ENCODE assay signal across 1 cellular context in genomic region chr20:50369225-50370035, GRCh38.
TF ChIP-seq lines count a peak whose summit lies in the region.

No MANE protein-coding gene starts in this region.

TF ChIP-seq in HepG2, 621 proteins besides CTCF, POLR2A, EP300 and RAD21 (continued from another document and continues in another):
- TF ChIP-seq HMGXB4 (CRISPR knock-in tag; IDR thresholded peaks at IDR 0.05; ENCODE audit: borderline replicate concordance in 1 of 2, low read depth in 1 of 2) (no peak; a peak in 1 of 4 replicates), NBN (conservative IDR thresholded peaks at IDR 0.05) (no peak), ZNF207 (IDR thresholded peaks at IDR 0.05; ENCODE audit: borderline replicate concordance) (no peak), ZNF562 (CRISPR knock-in tag; IDR thresholded peaks at IDR 0.05; ENCODE audit: borderline replicate concordance) (no peak), ZNF597 (CRISPR knock-in tag; IDR thresholded peaks at IDR 0.05) (no peak), AGO2 (optimal IDR thresholded peaks at IDR 0.05; ENCODE audit: low read depth, low read length) (peak; percentile 37), ARNT (IDR thresholded peaks at IDR 0.05) (no peak), IRF9 (CRISPR knock-in tag; IDR thresholded peaks at IDR 0.05; ENCODE audit: borderline replicate concordance) (peak; percentile 87), ZNF326 (CRISPR knock-in tag; IDR thresholded peaks at IDR 0.05; ENCODE audit: borderline replicate concordance) (no peak), ZNF691 (CRISPR knock-in tag; IDR thresholded peaks at IDR 0.05; ENCODE audit: borderline replicate concordance, low read depth) (no peak), MED13 (CRISPR knock-in tag; IDR thresholded peaks at IDR 0.05) (peak; percentile 61; the same call in 1 of the 2 replicates), ZNF570 (CRISPR knock-in tag; IDR thresholded peaks at IDR 0.05; ENCODE audit: borderline replicate concordance) (no peak), LRRFIP1 (CRISPR knock-in tag; conservative IDR thresholded peaks at IDR 0.05) (no peak), ZNF343 (CRISPR knock-in tag; IDR thresholded peaks at IDR 0.05) (no peak), ZBTB39 (CRISPR knock-in tag; IDR thresholded peaks at IDR 0.05) (peak; percentile 84; the same call in 1 of the 2 replicates), HOXA3 (CRISPR knock-in tag; IDR thresholded peaks at IDR 0.05) (peak; percentile 85), KLF9 (CRISPR knock-in tag; IDR thresholded peaks at IDR 0.05; ENCODE audit: low read depth) (no peak), FOXK2 (IDR thresholded peaks at IDR 0.05) (no peak), SRF (IDR thresholded peaks at IDR 0.05; ENCODE audit: low read depth, low read length) (peak; percentile 48; the same call in 1 of the 2 replicates), SRSF4 (IDR thresholded peaks at IDR 0.05; ENCODE audit: low read depth, low read length, poor library complexity, severe bottlenecking) (no peak), ZNF556 (CRISPR knock-in tag; IDR thresholded peaks at IDR 0.05; ENCODE audit: borderline replicate concordance) (no peak; the same call in 1 of the 2 replicates), TFDP1 (CRISPR knock-in tag; IDR thresholded peaks at IDR 0.05; ENCODE audit: borderline replicate concordance) (no peak), FOXC1 (CRISPR knock-in tag; IDR thresholded peaks at IDR 0.05; ENCODE audit: borderline replicate concordance) (no peak; the same call in none of the 2 replicates), TBX3 (IDR thresholded peaks at IDR 0.05; ENCODE audit: borderline replicate concordance) (no peak; the same call in 1 of the 2 replicates), THYN1 (CRISPR knock-in tag; IDR thresholded peaks at IDR 0.05; ENCODE audit: borderline replicate concordance, low read depth) (no peak), PAWR (CRISPR knock-in tag; IDR thresholded peaks at IDR 0.05; ENCODE audit: borderline replicate concordance) (no peak), ZNF264 (CRISPR knock-in tag; IDR thresholded peaks at IDR 0.05) (peak; percentile 62; the same call in 1 of the 2 replicates), POGK (CRISPR knock-in tag; conservative IDR thresholded peaks at IDR 0.05) (no peak), RARG (CRISPR knock-in tag; IDR thresholded peaks at IDR 0.05; ENCODE audit: low read depth) (no peak), ZBTB42 (CRISPR knock-in tag; IDR thresholded peaks at IDR 0.05) (no peak), E2F1 (CRISPR knock-in tag; IDR thresholded peaks at IDR 0.05) (no peak), FOSL2 (CRISPR knock-in tag; IDR thresholded peaks at IDR 0.05) (peak; percentile 49; the same call in 1 of the 2 replicates), ZNF510 (CRISPR knock-in tag; IDR thresholded peaks at IDR 0.05; ENCODE audit: low read depth) (no peak), ZNF180 (CRISPR knock-in tag; IDR thresholded peaks at IDR 0.05; ENCODE audit: borderline replicate concordance, low read depth) (no peak; the same call in 1 of the 2 replicates), CHCHD3 (CRISPR knock-in tag; IDR thresholded peaks at IDR 0.05) (no peak; the same call in 1 of the 2 replicates), DR1 (CRISPR knock-in tag; IDR thresholded peaks at IDR 0.05) (no peak), ZNF12 (CRISPR knock-in tag; IDR thresholded peaks at IDR 0.05) (0 out of 2 replicates have a peak, but pooled peaks have one; percentile 42), ZNF639 (CRISPR knock-in tag; conservative IDR thresholded peaks at IDR 0.05) (peak; percentile 58), ZNF850 (CRISPR knock-in tag; conservative IDR thresholded peaks at IDR 0.05) (no peak), ZUFSP (CRISPR knock-in tag; IDR thresholded peaks at IDR 0.05; ENCODE audit: borderline replicate concordance) (no peak), BORCS8-MEF2B (CRISPR knock-in tag; IDR thresholded peaks at IDR 0.05) (peak; percentile 49), ATF5 (CRISPR knock-in tag; IDR thresholded peaks at IDR 0.05; ENCODE audit: low read depth) (no peak), SNAPC2 (CRISPR knock-in tag; IDR thresholded peaks at IDR 0.05) (no peak), SOX13 (IDR thresholded peaks at IDR 0.05) (no peak), SOX13 (CRISPR knock-in tag; conservative IDR thresholded peaks at IDR 0.05 in 1 of 2, IDR thresholded peaks at IDR 0.05 in 1 of 2) (no peak; a peak in 1 of 4 replicates)
